In the genomic region with DNA sequence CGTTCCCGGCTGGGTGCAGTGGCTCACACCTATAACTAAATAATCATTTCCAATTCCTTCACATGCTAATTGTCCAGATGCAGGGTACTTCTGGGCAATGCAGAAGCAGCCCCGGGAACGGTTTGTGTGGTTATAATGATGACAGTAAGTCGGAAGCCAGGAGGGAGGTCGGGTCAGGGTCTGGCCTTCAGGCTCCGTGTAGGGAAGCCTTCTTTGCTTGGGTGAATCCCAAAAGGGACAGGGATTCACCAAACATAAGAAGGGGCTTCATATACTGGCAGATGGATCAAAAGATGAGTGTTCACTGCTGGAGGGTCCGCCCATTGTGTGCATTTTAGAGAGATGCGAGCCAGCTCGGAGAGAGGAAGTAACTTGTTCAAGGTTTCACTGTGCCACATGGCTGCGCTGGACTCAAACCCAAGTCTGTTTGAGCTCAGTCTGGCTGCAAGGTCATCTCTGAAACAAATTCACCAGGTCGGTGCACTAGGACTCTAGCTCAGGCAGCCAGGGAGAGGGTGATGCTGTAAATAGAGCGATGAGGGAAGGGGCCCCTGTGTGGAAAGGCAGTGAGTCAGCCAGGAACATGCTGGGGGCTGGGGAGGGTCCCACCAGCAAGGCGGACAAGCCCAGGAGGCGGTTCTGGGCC, we compare ENCODE assay signal across 15 cellular contexts. TPM values are rescaled to one million over a fixed set of nuclear protein-coding genes. Genes with fewer than 3 reads are reported as not detected.
DNase-seq lines count a peak whose midpoint lies in the region.
"Had no signal": no experiment of that assay in that cellular context is flagged by ENCODE, and none has a peak within 500 bp of the region (broad histone marks: within the 10 kb centered on the region; RNA-seq: fewer than 3 reads in every experiment).

No MANE protein-coding gene starts in this region.

- H3K36me3 Mint-ChIP-seq in activated CD4-positive, alpha-beta memory T cell treated with anti-CD3 and anti-CD28 coated beads, Interleukin-2, amount 10 ng/mL, durations not matched to agents 7 days and 5 days (ENCODE audit: low read depth) = no peaks in the 10 kb centered on the region

- peaks cover 6 to 21% of the 10 kb centered on the region in 2 donors for H3K4me1 ChIP-seq in neuronal stem cell (ENCODE audit: control insufficient read depth in 2 of 2, insufficient read depth in 1 of 2, low read depth in 1 of 2, low read length in 2 of 2)

- no peak overlapping the region for H3K23ac ChIP-seq in neuronal stem cell (ENCODE audit: low read depth, low read length, poor library complexity)

- CTCF ChIA-PET in activated CD4-positive, alpha-beta memory T cell treated with anti-CD3 and anti-CD28 coated beads, Interleukin-2, amount 10 ng/mL, durations not matched to agents 7 days and 5 days (lab: Charles Lee) = interaction anchor here (1.0 to 1.1 kb wide), 2 partner anchors 96 to 107 kb away, joined by 3 to 4 read pairs; no protein-coding TSS in a partner anchor

- no peak overlapping the region for H4K8ac ChIP-seq in neuronal stem cell (ENCODE audit: low read depth, low read length)

- H3K9me3 ChIP-seq in neuronal stem cell (replicated peaks in 1 of 2; ENCODE audit: control insufficient read depth in 2 of 2, insufficient read depth in 1 of 2, low read depth in 1 of 2, low read length in 2 of 2) = no peaks in the 10 kb centered on the region
- H3K9me3 ChIP-seq: prostate gland had no signal

- H2AK5ac ChIP-seq in neuronal stem cell (ENCODE audit: low read depth, low read length) = peak overlapping the region; percentile 4

- H3K4me3 Mint-ChIP-seq in activated CD4-positive, alpha-beta memory T cell treated with anti-CD3 and anti-CD28 coated beads, Interleukin-2, amount 10 ng/mL, durations not matched to agents 7 days and 5 days = no peak overlapping the region

- H3K4me1 Mint-ChIP-seq in activated CD4-positive, alpha-beta memory T cell treated with anti-CD3 and anti-CD28 coated beads, Interleukin-2, amount 10 ng/mL, durations not matched to agents 7 days and 5 days = peaks cover 47% of the 10 kb centered on the region

- H4K91ac ChIP-seq in neuronal stem cell (ENCODE audit: low read depth, low read length, poor library complexity) = no peak overlapping the region

- H3K9ac ChIP-seq in neuronal stem cell (ENCODE audit: low read depth, low read length, poor library complexity) = no peak overlapping the region

- no peak overlapping the region for H2BK12ac ChIP-seq in neuronal stem cell (ENCODE audit: low read length)

- peak; percentile 28 for DNase-seq in activated CD4-positive, CD25-positive, alpha-beta regulatory T cell treated with anti-CD3 and anti-CD28 coated beads, Interleukin-2, amount 50 U/mL, for 72 hours
- DNase-seq in activated CD4-positive, CD25-positive, alpha-beta regulatory T cell (lab: John Stamatoyannopoulos, UW) = no peak
- peak; percentile 60 for DNase-seq in KBM-7
- DNase-seq in activated CD4-positive, alpha-beta memory T cell treated with anti-CD3 and anti-CD28 coated beads, Interleukin-2, amount 10 ng/mL, durations not matched to agents 7 days and 5 days = peak; percentile 24
- DNase-seq in neuronal stem cell (ENCODE audit: low spot score) = no peak
- no peak for DNase-seq in iPS-NIHi7 (ENCODE audit: extremely low spot score)
- no peak for DNase-seq in NCI-H2081 (lab: John Stamatoyannopoulos, UW)
- DNase-seq in cerebellar nuclear complex (lab: John Stamatoyannopoulos, UW) = no peak
- DNase-seq: activated gamma-delta T cell treated with Interleukin-2 at 50 U/mL for 16 hours, foreskin keratinocyte, HCEC 1CT, left ventricle myocardium superior, NCI-H1105 treated with DMSO at 0.1 percent for 48 hours, NCI-H748 treated with DMSO at 0.1 percent for 48 hours had no signal

- H3K9me3 Mint-ChIP-seq in activated CD4-positive, alpha-beta memory T cell treated with anti-CD3 and anti-CD28 coated beads, Interleukin-2, amount 10 ng/mL, durations not matched to agents 7 days and 5 days = no peaks in the 10 kb centered on the region

- in situ Hi-C loops in KBM-7 (cut with MboI; ENCODE audit: low pct_unique_long_range_greater_than_20kb, low sequenced_read_pairs) = no loop called here

- peaks cover 0 to 34% (median 0%) of the 10 kb centered on the region in 3 experiments for H3K27me3 ChIP-seq in neuronal stem cell (ENCODE audit: control insufficient read depth in 3 of 3, insufficient read depth in 3 of 3, low read depth in 1 of 3, low read length in 3 of 3)

- H3K36me3 ChIP-seq in neuronal stem cell (replicated peaks in 1 of 2; ENCODE audit: control insufficient read depth in 2 of 2, insufficient read depth in 2 of 2, low read length in 2 of 2) = no peaks in the 10 kb centered on the region
- H3K36me3 ChIP-seq: prostate gland had no signal

- no peak overlapping the region for H3K4me2 ChIP-seq in neuronal stem cell (ENCODE audit: insufficient read depth, low read length, poor library complexity, severe bottlenecking)

- H3K27ac Mint-ChIP-seq in activated CD4-positive, alpha-beta memory T cell treated with anti-CD3 and anti-CD28 coated beads, Interleukin-2, amount 10 ng/mL, durations not matched to agents 7 days and 5 days = peak overlapping the region; percentile 48

- H3K4me3 ChIP-seq in neuronal stem cell (ENCODE audit: low read length in 2 of 2) = no peak overlapping the region
- H3K4me3 ChIP-seq: prostate gland had no signal

- no CpG with 5 or more reads among the region's 15 CpGs for WGBS in neuronal stem cell (ENCODE audit: extremely low coverage in 2 of 2, insufficient read length in 2 of 2, insufficient replicate concordance in 1 of 2), 2 donors

- H2BK15ac ChIP-seq in neuronal stem cell (ENCODE audit: low read length) = no peak overlapping the region

- H2AFZ ChIP-seq in neuronal stem cell (ENCODE audit: low read length) = peak overlapping the region; percentile 38

- POLR2A ChIA-PET in activated CD4-positive, alpha-beta memory T cell treated with anti-CD3 and anti-CD28 coated beads, Interleukin-2, amount 10 ng/mL, durations not matched to agents 7 days and 5 days (lab: Charles Lee) = interaction anchor here (1.0 to 1.2 kb wide), 2 partner anchors 8 to 131 kb away, joined by 3 to 5 read pairs; no protein-coding TSS in a partner anchor

- no peaks in the 10 kb centered on the region for H3K79me1 ChIP-seq in neuronal stem cell (ENCODE audit: low read depth, low read length)

- no peak overlapping the region for H2BK5ac ChIP-seq in neuronal stem cell (ENCODE audit: low read length)

- H3K4ac ChIP-seq in neuronal stem cell (ENCODE audit: low read length) = no peak overlapping the region

- H3K27ac ChIP-seq in neuronal stem cell (replicated peaks; ENCODE audit: low read length) = no peak overlapping the region
- H3K27ac ChIP-seq: foreskin keratinocyte, prostate gland had no signal

- H2BK120ac ChIP-seq in neuronal stem cell (ENCODE audit: low read depth, low read length) = no peak overlapping the region

- H3K18ac ChIP-seq in neuronal stem cell (ENCODE audit: low read length) = no peak overlapping the region

- peaks cover 17% of the 10 kb centered on the region for H3K27me3 Mint-ChIP-seq in activated CD4-positive, alpha-beta memory T cell treated with anti-CD3 and anti-CD28 coated beads, Interleukin-2, amount 10 ng/mL, durations not matched to agents 7 days and 5 days

- H3K14ac ChIP-seq in neuronal stem cell (ENCODE audit: low read length) = peak overlapping the region; percentile 5

RNA-seq across cellular contexts. Expression of a gene that starts 4.8 kb away (rescaled TPM):
- total RNA-seq in activated CD4-positive, alpha-beta memory T cell treated with anti-CD3 and anti-CD28 coated beads, Interleukin-2, amount 10 ng/mL, durations not matched to agents 7 days and 5 days = 10 to 100 TPM; 23.2 to 24.1 TPM
- polyA plus RNA-seq in neuronal stem cell (2013, experiment 1 of 2) = 19.1 TPM
- 19.2 TPM for polyA plus RNA-seq in neuronal stem cell (2013, experiment 2 of 2)

Comparison
In these comparisons a context has a peak if more than half of its experiments do, and no peak if none do; other contexts are left out.
1. DNase-seq: peak in activated CD4-positive, CD25-positive, alpha-beta regulatory T cell treated with anti-CD3 and anti-CD28 coated beads, Interleukin-2, amount 50 U/mL, for 72 hours (single experiment), KBM-7 (single experiment) and activated CD4-positive, alpha-beta memory T cell treated with anti-CD3 and anti-CD28 coated beads, Interleukin-2, amount 10 ng/mL, durations not matched to agents 7 days and 5 days (single experiment); none in activated CD4-positive, CD25-positive, alpha-beta regulatory T cell (0 of 4), neuronal stem cell (single experiment), iPS-NIHi7 (single experiment), NCI-H2081 (0 of 2) and cerebellar nuclear complex (0 of 2).